8 cellular contexts compared by ENCODE assay signal in genomic region chr14:50533314-50533705, GRCh38. TPM values are rescaled to one million over a fixed set of nuclear protein-coding genes. Genes with fewer than 3 reads are reported as not detected.
A peak's percentile ranks its signal among the peaks of the same experiment; 100 is the strongest.
DNase-seq lines count a peak whose midpoint lies in the region; ATAC-seq and TF ChIP-seq lines count a peak whose summit lies in the region.

No MANE protein-coding gene starts in this region.

- H3K27me3 ChIP-seq in lower lobe of right lung (ENCODE audit: low read depth) (no peaks in the 10 kb centered on the region), ovary (no peaks in the 10 kb centered on the region)

- CTCF ChIA-PET in activated CD8-positive, alpha-beta T cell treated with anti-CD3 and anti-CD28 coated beads for 36 hours (lab: Charles Lee) = interaction anchor here (0.8 kb wide), 1 partner anchor 83 kb away, joined by 3 read pairs; no protein-coding TSS in a partner anchor

- H3K27ac ChIP-seq in lower lobe of right lung (peak overlapping the region; percentile 96), ovary (no peak overlapping the region)

- no peaks in the 10 kb centered on the region for H3K36me3 Mint-ChIP-seq in stimulated activated naive CD8-positive, alpha-beta T cell treated with anti-CD3 and anti-CD28 coated beads, Interleukin-15, Interleukin-2, amounts not matched to agents 100 ng/mL and 50 ng/mL, for 24 hours (ENCODE audit: low read depth)
- H3K36me3 Mint-ChIP-seq in activated CD8-positive, alpha-beta T cell treated with anti-CD3 and anti-CD28 coated beads for 36 hours (ENCODE audit: low read depth) = peaks cover 4% of the 10 kb centered on the region

- H3K36me3 ChIP-seq in lower lobe of right lung (no peaks in the 10 kb centered on the region), ovary (no peaks in the 10 kb centered on the region)

- H3K27me3 Mint-ChIP-seq in stimulated activated naive CD8-positive, alpha-beta T cell treated with anti-CD3 and anti-CD28 coated beads, Interleukin-15, Interleukin-2, amounts not matched to agents 100 ng/mL and 50 ng/mL, for 24 hours = no peaks in the 10 kb centered on the region
- no peaks in the 10 kb centered on the region for H3K27me3 Mint-ChIP-seq in activated CD8-positive, alpha-beta T cell treated with anti-CD3 and anti-CD28 coated beads for 36 hours

- H3K4me3 ChIP-seq in lower lobe of right lung (peak overlapping the region; percentile 86), ovary (no peak overlapping the region)

- no peak for TF ChIP-seq EP300 in ovary (IDR thresholded peaks at IDR 0.05)

- no peak for ATAC-seq in stimulated activated naive CD8-positive, alpha-beta T cell treated with anti-CD3 and anti-CD28 coated beads, Interleukin-15, Interleukin-2, amounts not matched to agents 100 U/mL and 50 U/mL, for 24 hours
- no peak for ATAC-seq in activated CD8-positive, alpha-beta T cell treated with anti-CD3 and anti-CD28 coated beads for 36 hours
- ATAC-seq in lower lobe of right lung (no peak), HG03097 (IDR thresholded peaks at IDR 0.05; ENCODE audit: low FRiP score, unreplicated experiment) (no peak)

- no peaks in the 10 kb centered on the region for H3K9me3 ChIP-seq in lower lobe of right lung
- H3K9me3 ChIP-seq in ovary = no peaks in the 10 kb centered on the region

- intact Hi-C loops in activated CD8-positive, alpha-beta T cell treated with anti-CD3 and anti-CD28 coated beads for 36 hours (cut with micrococcal nuclease) = loop anchor here (2.0 kb wide), 1 partner anchor 189 kb away; no protein-coding TSS in a partner anchor
- intact Hi-C loops in lower lobe of right lung (cut with DNase I) = no loop called here
- intact Hi-C loops in ovary (cut with DNase I) = loop anchor here (2.0 to 10.0 kb wide), 4 partner anchors 139 to 215 kb away; partner anchors contain the start of gene CDKL1 (in 1 of the 4)

- 46 to 54% (median 51%) methylated on average over 4 of the region's 4 CpGs for WGBS in ovary, 3 donors

- H3K27ac Mint-ChIP-seq in stimulated activated naive CD8-positive, alpha-beta T cell treated with anti-CD3 and anti-CD28 coated beads, Interleukin-15, Interleukin-2, amounts not matched to agents 100 ng/mL and 50 ng/mL, for 24 hours = peak overlapping the region; percentile 74
- no peak overlapping the region for H3K27ac Mint-ChIP-seq in activated CD8-positive, alpha-beta T cell treated with anti-CD3 and anti-CD28 coated beads for 36 hours

- no peak for DNase-seq in stimulated activated naive CD8-positive, alpha-beta T cell treated with anti-CD3 and anti-CD28 coated beads, Interleukin-15, Interleukin-2, amounts not matched to agents 100 U/mL and 50 U/mL, for 24 hours
- DNase-seq in activated CD8-positive, alpha-beta T cell treated with anti-CD3 and anti-CD28 coated beads for 36 hours = no peak
- DNase-seq in lower lobe of right lung (no peak), COLO829 (ENCODE audit: low spot score) (no peak), ovary (no peak)
- DNase-seq in activated naive CD4-positive, alpha-beta T cell treated with Interleukin-2 at 50 U/mL for 16 hours = no peak

- peaks cover 46% of the 10 kb centered on the region for H3K4me1 ChIP-seq in lower lobe of right lung
- H3K4me1 ChIP-seq in ovary (ENCODE audit: insufficient read depth) = peaks cover 11% of the 10 kb centered on the region

- H3K4me3 Mint-ChIP-seq in stimulated activated naive CD8-positive, alpha-beta T cell treated with anti-CD3 and anti-CD28 coated beads, Interleukin-15, Interleukin-2, amounts not matched to agents 100 ng/mL and 50 ng/mL, for 24 hours = peak overlapping the region; percentile 92
- H3K4me3 Mint-ChIP-seq in activated CD8-positive, alpha-beta T cell treated with anti-CD3 and anti-CD28 coated beads for 36 hours = peak overlapping the region; percentile 93

- POLR2A ChIA-PET in activated CD8-positive, alpha-beta T cell treated with anti-CD3 and anti-CD28 coated beads for 36 hours (lab: Charles Lee) = interaction anchor here (1.7 kb wide), 1 partner anchor 10 kb away, joined by 8 read pairs; no protein-coding TSS in a partner anchor

- peaks cover 44% of the 10 kb centered on the region for H3K4me1 Mint-ChIP-seq in stimulated activated naive CD8-positive, alpha-beta T cell treated with anti-CD3 and anti-CD28 coated beads, Interleukin-15, Interleukin-2, amounts not matched to agents 100 ng/mL and 50 ng/mL, for 24 hours (ENCODE audit: low read depth)
- peaks cover 35% of the 10 kb centered on the region for H3K4me1 Mint-ChIP-seq in activated CD8-positive, alpha-beta T cell treated with anti-CD3 and anti-CD28 coated beads for 36 hours (ENCODE audit: low read depth)

- no peak for TF ChIP-seq CTCF in activated CD8-positive, alpha-beta T cell treated with anti-CD3 and anti-CD28 coated beads for 36 hours (IDR thresholded peaks at IDR 0.05)
- TF ChIP-seq CTCF in lower lobe of right lung (IDR thresholded peaks at IDR 0.05) (no peak), ovary (IDR thresholded peaks at IDR 0.05) (no peak)

- no peak for TF ChIP-seq POLR2A in ovary (IDR thresholded peaks at IDR 0.05)

- no peaks in the 10 kb centered on the region for H3K9me3 Mint-ChIP-seq in stimulated activated naive CD8-positive, alpha-beta T cell treated with anti-CD3 and anti-CD28 coated beads, Interleukin-15, Interleukin-2, amounts not matched to agents 100 ng/mL and 50 ng/mL, for 24 hours
- no peaks in the 10 kb centered on the region for H3K9me3 Mint-ChIP-seq in activated CD8-positive, alpha-beta T cell treated with anti-CD3 and anti-CD28 coated beads for 36 hours

RNA-seq across cellular contexts. Expression of gene MAP4K5, which starts 0.9 kb away (rescaled TPM):
- total RNA-seq in activated CD8-positive, alpha-beta T cell treated with anti-CD3 and anti-CD28 coated beads for 36 hours = 10 to 100 TPM; 26.2 to 28.1 TPM
- total RNA-seq in lower lobe of right lung = 52.8 TPM
- total RNA-seq in ovary = 100 to 1,000 TPM in 2 of 7 donors, 10 to 100 TPM in 5; 60.8 to 202 (median 69.8) TPM
- polyA plus RNA-seq in ovary = 10 to 100 TPM; 32.4 to 35.4 TPM

RNA-seq across cellular contexts. Expression of gene ATL1, which starts 26.6 kb away (rescaled TPM):
- total RNA-seq in activated CD8-positive, alpha-beta T cell treated with anti-CD3 and anti-CD28 coated beads for 36 hours = 1 to 10 TPM in 1 of 2 experiments, under 1 TPM in 1; 0.81 to 1.1 TPM
- total RNA-seq in lower lobe of right lung (8.4 TPM), ovary (10 to 100 TPM in 4 of 7 donors, 1 to 10 TPM in 3; 6.8 to 11.4 (median 10.7) TPM)
- polyA plus RNA-seq in ovary = 10 to 100 TPM in 1 of 2 donors, 1 to 10 TPM in 1; 6.6 to 11.8 TPM
